ENCODE assay signal across 1 cellular context in genomic region chr5:161047024-161047423, GRCh38.
TF ChIP-seq lines count a peak whose summit lies in the region.

No MANE protein-coding gene starts in this region.

TF ChIP-seq in GM12878, 131 proteins besides CTCF, POLR2A, EP300 and RAD21 (continued from another document):
- TF ChIP-seq BCL3 (IDR thresholded peaks at IDR 0.05; ENCODE audit: borderline replicate concordance, insufficient read depth, low read depth, low read length, poor library complexity, severe bottlenecking) (no peak), E4F1 (IDR thresholded peaks at IDR 0.05; ENCODE audit: borderline replicate concordance, partially characterized antibody) (no peak), CHD2 (IDR thresholded peaks at IDR 0.05; ENCODE audit: borderline replicate concordance, low read depth, low read length) (no peak), MTA2 (IDR thresholded peaks at IDR 0.05; ENCODE audit: low read depth) (no peak), ZNF207 (IDR thresholded peaks at IDR 0.05; ENCODE audit: borderline replicate concordance) (no peak), CHD1 (IDR thresholded peaks at IDR 0.05; ENCODE audit: low read depth, low read length) (no peak)
